In the genomic region with DNA sequence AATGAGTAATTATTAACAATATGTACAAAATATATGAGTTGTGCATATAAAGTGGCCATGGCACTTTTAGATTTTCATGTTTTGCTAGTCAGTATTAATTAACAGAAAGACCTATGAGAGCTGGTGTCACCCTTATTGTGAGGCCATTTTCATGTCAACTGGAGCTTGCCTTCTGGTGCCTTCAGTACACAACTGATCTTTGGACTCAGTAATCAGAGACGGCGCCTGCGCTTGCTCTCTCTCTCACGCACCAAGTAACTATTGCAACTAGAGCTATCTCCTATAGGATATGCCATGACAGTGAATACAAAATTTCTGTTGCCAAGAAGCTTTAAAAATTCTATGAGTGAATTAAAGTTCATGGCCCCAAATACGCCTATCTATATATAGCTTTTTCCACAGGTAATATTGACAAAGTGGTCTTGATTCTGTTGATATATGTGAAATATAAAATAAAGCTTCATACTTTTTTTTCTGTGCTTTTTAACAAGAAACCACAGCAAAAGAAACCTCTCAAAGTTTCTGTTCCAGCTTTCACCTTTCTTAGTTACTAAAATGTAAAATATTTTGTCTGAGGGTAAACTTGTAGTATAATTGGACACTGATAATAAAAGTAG, we compare ENCODE assay signal across 14 cellular contexts. TPM values are rescaled to one million over a fixed set of nuclear protein-coding genes. Genes with fewer than 3 reads are reported as not detected.
DNase-seq lines count a peak whose midpoint lies in the region; ATAC-seq and TF ChIP-seq lines count a peak whose summit lies in the region.
"Had no signal": no experiment of that assay in that cellular context is flagged by ENCODE, and none has a peak within 500 bp of the region (broad histone marks: within the 10 kb centered on the region; RNA-seq: fewer than 3 reads in every experiment).

No MANE protein-coding gene starts in this region.

- no peak for TF ChIP-seq EP300 in SK-N-SH (IDR thresholded peaks at IDR 0.05; ENCODE audit: borderline replicate concordance in 1 of 2, low read depth in 1 of 2, low read length in 1 of 2)

- H3K4me2 ChIP-seq in SK-N-SH = peak overlapping the region; percentile 90; the same call in 1 of the 2 replicates
- H3K4me2 ChIP-seq in smooth muscle cell = peak overlapping the region; percentile 97

- peaks cover 40% of the 10 kb centered on the region for H3F3A ChIP-seq in SK-N-SH (replicated peaks; ENCODE audit: insufficient read depth)
- peaks cover 11% of the 10 kb centered on the region for H3F3A ChIP-seq in smooth muscle cell (ENCODE audit: low read depth)

- H3K9me3 ChIP-seq in SK-N-SH (no peaks in the 10 kb centered on the region), smooth muscle cell (replicated peaks; ENCODE audit: low read depth) (no peaks in the 10 kb centered on the region)
- H3K9me3 ChIP-seq: lower lobe of right lung had no signal

- H3K9me2 ChIP-seq in SK-N-SH = no peaks in the 10 kb centered on the region

- WGBS in SK-N-SH (ENCODE audit: low lambda C conversion rate) = 79% methylated on average over 5 of the region's 5 CpGs
- 89% methylated on average over 5 of the region's 5 CpGs for WGBS in smooth muscle cell (ENCODE audit: low lambda C conversion rate)

- H3K27me3 ChIP-seq in SK-N-SH (ENCODE audit: insufficient read depth) (no peaks in the 10 kb centered on the region), foreskin keratinocyte (no peaks in the 10 kb centered on the region), smooth muscle cell (ENCODE audit: low read depth) (no peaks in the 10 kb centered on the region)
- H3K27me3 ChIP-seq: brain microvascular endothelial cell had no signal

- POLR2A ChIA-PET in SK-N-SH (lab: Yijun Ruan, JAX) = no interaction called here

- no peak overlapping the region for H2AFZ ChIP-seq in SK-N-SH (ENCODE audit: low read depth)
- H2AFZ ChIP-seq in smooth muscle cell (ENCODE audit: low read depth) = no peak overlapping the region

- DNase-seq in SK-N-SH (no peak), OCI-M1 (lab: John Stamatoyannopoulos, UW) (peak; percentile 61), foreskin keratinocyte (no peak), smooth muscle cell (lab: John Stamatoyannopoulos, UW; ENCODE audit: unreplicated experiment) (no peak), SHP77 (lab: John Stamatoyannopoulos, UW) (no peak), midbrain (lab: John Stamatoyannopoulos, UW) (no peak)
- no peak for DNase-seq in stimulated activated naive CD4-positive, alpha-beta T cell (lab: John Stamatoyannopoulos, UW)
- DNase-seq: ACHN; activated CD4-positive, alpha-beta T cell treated with anti-CD3 and anti-CD28 coated beads, Interleukin-2, amount 50 U/mL, for 1 hour; brain microvascular endothelial cell; lower lobe of right lung; RPMI8226; stimulated activated CD4-positive, alpha-beta T cell treated with anti-CD3 and anti-CD28 coated beads, Interleukin-2, amount 100 ng/mL, for 24 hours had no signal

- no peak for ATAC-seq in SK-N-SH treated with all-trans-retinoic acid at 6 μM for 48 hours
- no peak for ATAC-seq in foreskin keratinocyte
- ATAC-seq: lower lobe of right lung had no signal

- H3K4me1 ChIP-seq in SK-N-SH (ENCODE audit: control insufficient read depth in 1 of 2, insufficient read depth in 2 of 2, low read depth in 1 of 2, low read length in 1 of 2) = peaks cover 21 to 58% of the 10 kb centered on the region in 2 experiments
- peaks cover 61% of the 10 kb centered on the region for H3K4me1 ChIP-seq in foreskin keratinocyte
- H3K4me1 ChIP-seq in smooth muscle cell (ENCODE audit: low read depth) = peaks cover 71% of the 10 kb centered on the region

- no peak overlapping the region for H3K4me3 ChIP-seq in SK-N-SH (ENCODE audit: low read depth in 2 of 2, low read length in 1 of 2)
- H3K4me3 ChIP-seq in smooth muscle cell = peak overlapping the region; percentile 99
- H3K4me3 ChIP-seq: lower lobe of right lung had no signal

- H3K79me2 ChIP-seq in SK-N-SH (ENCODE audit: insufficient read depth) (peaks cover 84% of the 10 kb centered on the region), smooth muscle cell (ENCODE audit: low read depth) (peaks cover 73% of the 10 kb centered on the region)

- peaks cover 61% of the 10 kb centered on the region for H4K20me1 ChIP-seq in SK-N-SH (ENCODE audit: insufficient read depth)
- peaks cover 68% of the 10 kb centered on the region for H4K20me1 ChIP-seq in smooth muscle cell (ENCODE audit: low read depth)

- no peak overlapping the region; the same call in 1 of the 2 replicates for H3K9ac ChIP-seq in SK-N-SH
- peak overlapping the region; percentile 96 for H3K9ac ChIP-seq in smooth muscle cell (ENCODE audit: low read depth)

- no peak for TF ChIP-seq RAD21 in SK-N-SH (IDR thresholded peaks at IDR 0.05; ENCODE audit: low read length)

- H3K36me3 ChIP-seq in SK-N-SH (replicated peaks in 1 of 2; ENCODE audit: control insufficient read depth in 1 of 2, insufficient read depth in 2 of 2, low read length in 1 of 2) (no peaks in the 10 kb centered on the region), smooth muscle cell (ENCODE audit: low read depth) (no peaks in the 10 kb centered on the region)
- H3K36me3 ChIP-seq: brain microvascular endothelial cell, lower lobe of right lung had no signal

- CTCF ChIA-PET in SK-N-SH (lab: Yijun Ruan, JAX) = interaction anchor here (0.9 to 5.8 kb wide), 12 partner anchors 8 to 322 kb away, joined by 3 to 33 read pairs (median 6); a partner anchor contains a TSS

- no peak for TF ChIP-seq CTCF in SK-N-SH (IDR thresholded peaks at IDR 0.05)
- TF ChIP-seq CTCF in foreskin keratinocyte (conservative IDR thresholded peaks at IDR 0.05) = no peak
- TF ChIP-seq CTCF in smooth muscle cell (IDR thresholded peaks at IDR 0.05; ENCODE audit: borderline replicate concordance, insufficient read depth, poor library complexity, severe bottlenecking) = no peak

- H3K27ac ChIP-seq in SK-N-SH (ENCODE audit: low read depth in 2 of 2, low read length in 1 of 2) = no peak overlapping the region
- peak overlapping the region; percentile 44 for H3K27ac ChIP-seq in foreskin keratinocyte
- peak overlapping the region; percentile 79 for H3K27ac ChIP-seq in smooth muscle cell (ENCODE audit: low read depth)
- H3K27ac ChIP-seq: brain microvascular endothelial cell, lower lobe of right lung had no signal

TF ChIP-seq in SK-N-SH, 30 proteins besides CTCF, POLR2A, EP300 and RAD21 (continues in another document):
- TF ChIP-seq EZH2phosphoT487 (IDR thresholded peaks at IDR 0.05; ENCODE audit: borderline replicate concordance, low read depth) (no peak), TCF12 (IDR thresholded peaks at IDR 0.05) (no peak), YY1 (IDR thresholded peaks at IDR 0.05; ENCODE audit: low read depth) (no peak), MEF2A (IDR thresholded peaks at IDR 0.05; ENCODE audit: borderline replicate concordance, low read depth) (no peak)
- TF ChIP-seq, protein P1, sequence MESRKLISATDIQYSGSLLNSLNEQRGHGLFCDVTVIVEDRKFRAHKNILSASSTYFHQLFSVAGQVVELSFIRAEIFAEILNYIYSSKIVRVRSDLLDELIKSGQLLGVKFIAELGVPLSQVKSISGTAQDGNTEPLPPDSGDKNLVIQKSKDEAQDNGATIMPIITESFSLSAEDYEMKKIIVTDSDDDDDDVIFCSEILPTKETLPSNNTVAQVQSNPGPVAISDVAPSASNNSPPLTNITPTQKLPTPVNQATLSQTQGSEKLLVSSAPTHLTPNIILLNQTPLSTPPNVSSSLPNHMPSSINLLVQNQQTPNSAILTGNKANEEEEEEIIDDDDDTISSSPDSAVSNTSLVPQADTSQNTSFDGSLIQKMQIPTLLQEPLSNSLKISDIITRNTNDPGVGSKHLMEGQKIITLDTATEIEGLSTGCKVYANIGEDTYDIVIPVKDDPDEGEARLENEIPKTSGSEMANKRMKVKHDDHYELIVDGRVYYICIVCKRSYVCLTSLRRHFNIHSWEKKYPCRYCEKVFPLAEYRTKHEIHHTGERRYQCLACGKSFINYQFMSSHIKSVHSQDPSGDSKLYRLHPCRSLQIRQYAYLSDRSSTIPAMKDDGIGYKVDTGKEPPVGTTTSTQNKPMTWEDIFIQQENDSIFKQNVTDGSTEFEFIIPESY (IDR thresholded peaks at IDR 0.05; ENCODE audit: borderline replicate concordance, low read depth) = no peak

TF ChIP-seq in SK-N-SH treated with all-trans-retinoic acid at 6 μM for 48 hours, 23 proteins besides CTCF, POLR2A, EP300 and RAD21 (continues in another document):
- TF ChIP-seq, protein P2, sequence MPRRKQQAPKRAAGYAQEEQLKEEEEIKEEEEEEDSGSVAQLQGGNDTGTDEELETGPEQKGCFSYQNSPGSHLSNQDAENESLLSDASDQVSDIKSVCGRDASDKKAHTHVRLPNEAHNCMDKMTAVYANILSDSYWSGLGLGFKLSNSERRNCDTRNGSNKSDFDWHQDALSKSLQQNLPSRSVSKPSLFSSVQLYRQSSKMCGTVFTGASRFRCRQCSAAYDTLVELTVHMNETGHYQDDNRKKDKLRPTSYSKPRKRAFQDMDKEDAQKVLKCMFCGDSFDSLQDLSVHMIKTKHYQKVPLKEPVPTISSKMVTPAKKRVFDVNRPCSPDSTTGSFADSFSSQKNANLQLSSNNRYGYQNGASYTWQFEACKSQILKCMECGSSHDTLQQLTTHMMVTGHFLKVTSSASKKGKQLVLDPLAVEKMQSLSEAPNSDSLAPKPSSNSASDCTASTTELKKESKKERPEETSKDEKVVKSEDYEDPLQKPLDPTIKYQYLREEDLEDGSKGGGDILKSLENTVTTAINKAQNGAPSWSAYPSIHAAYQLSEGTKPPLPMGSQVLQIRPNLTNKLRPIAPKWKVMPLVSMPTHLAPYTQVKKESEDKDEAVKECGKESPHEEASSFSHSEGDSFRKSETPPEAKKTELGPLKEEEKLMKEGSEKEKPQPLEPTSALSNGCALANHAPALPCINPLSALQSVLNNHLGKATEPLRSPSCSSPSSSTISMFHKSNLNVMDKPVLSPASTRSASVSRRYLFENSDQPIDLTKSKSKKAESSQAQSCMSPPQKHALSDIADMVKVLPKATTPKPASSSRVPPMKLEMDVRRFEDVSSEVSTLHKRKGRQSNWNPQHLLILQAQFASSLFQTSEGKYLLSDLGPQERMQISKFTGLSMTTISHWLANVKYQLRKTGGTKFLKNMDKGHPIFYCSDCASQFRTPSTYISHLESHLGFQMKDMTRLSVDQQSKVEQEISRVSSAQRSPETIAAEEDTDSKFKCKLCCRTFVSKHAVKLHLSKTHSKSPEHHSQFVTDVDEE (CRISPR knock-in tag; IDR thresholded peaks at IDR 0.05) = no peak
- no peak for TF ChIP-seq ARNTL (CRISPR knock-in tag; IDR thresholded peaks at IDR 0.05; ENCODE audit: borderline replicate concordance, low read depth)

RNA-seq across cellular contexts. Expression of a gene that starts 2.9 kb away (rescaled TPM):
- 8.8 and 9.1 TPM in 2 replicates for polyA plus RNA-seq in SK-N-SH (2012; rRNA removed)
- polyA plus RNA-seq in SK-N-SH (2012; cell fraction: cytosol; rRNA removed) = 11.3 and 12.6 TPM in 2 replicates
- 5.9 and 7.3 TPM in 2 replicates for polyA plus RNA-seq in SK-N-SH (2012; cell fraction: nucleus; rRNA removed)
- total RNA-seq in foreskin keratinocyte = 17.1 and 18.4 TPM in 2 replicates
- polyA plus RNA-seq in foreskin keratinocyte = 5.7 and 7.1 TPM in 2 replicates
- total RNA-seq in smooth muscle cell = 23.2 and 23.8 TPM in 2 replicates
- 14.2 TPM in 2 replicates for polyA plus RNA-seq in smooth muscle cell

Comparison
In these comparisons a context has a peak if more than half of its experiments do, and no peak if none do; other contexts are left out.
1. H3K27ac ChIP-seq: peak in foreskin keratinocyte (single experiment) and smooth muscle cell (single experiment); none in SK-N-SH (0 of 2).